Comparison of ENCODE assay signal across 8 cellular contexts in genomic region chr10:108911814-108912541, GRCh38.
DNase-seq lines count a peak whose midpoint lies in the region; ATAC-seq and TF ChIP-seq lines count a peak whose summit lies in the region.

No MANE protein-coding gene starts in this region.

- no peaks in the 10 kb centered on the region for H3K9me2 ChIP-seq in Karpas-422 (replicated peaks; ENCODE audit: insufficient read depth, low read length)

- no peaks in the 10 kb centered on the region for H3K36me3 Mint-ChIP-seq in naive B cell
- H3K36me3 Mint-ChIP-seq in activated naive CD4-positive, alpha-beta T cell treated with anti-CD3 and anti-CD28 coated beads, Interleukin-2, amount 50 U/mL, for 72 hours = peaks cover 0 to 4% of the 10 kb centered on the region in 2 donors

- H3K4me1 ChIP-seq in NT2/D1 (ENCODE audit: insufficient read depth, insufficient read length) (no peaks in the 10 kb centered on the region), fibroblast of lung (ENCODE audit: control insufficient read depth, extremely low read depth, insufficient read depth, low read length) (no peaks in the 10 kb centered on the region), Karpas-422 (ENCODE audit: low read length) (no peaks in the 10 kb centered on the region)

- peak overlapping the region; percentile 99 for H3K4me2 ChIP-seq in fibroblast of lung (ENCODE audit: extremely low read depth, insufficient read depth, low read length)
- no peak overlapping the region for H3K4me2 ChIP-seq in Karpas-422 (ENCODE audit: low read depth, low read length, poor library complexity, severe bottlenecking)

- H3K4me3 ChIP-seq in NT2/D1 (ENCODE audit: insufficient read length, low read depth) = peak overlapping the region; percentile 49
- H3K4me3 ChIP-seq in fibroblast of lung (replicated peaks in 1 of 4; ENCODE audit: control extremely low read depth in 1 of 4, insufficient read depth in 1 of 4, low read depth in 3 of 4, low read length in 4 of 4) = peak overlapping the region; percentile 50 to 57 (median 53)
- H3K4me3 ChIP-seq in Karpas-422 (ENCODE audit: low read length) = no peak overlapping the region

- H3K9ac ChIP-seq in NT2/D1 (ENCODE audit: insufficient read length, low read depth) (peak overlapping the region; percentile 42), fibroblast of lung (ENCODE audit: insufficient read depth, low read length) (no peak overlapping the region), Karpas-422 (ENCODE audit: low read length) (no peak overlapping the region)

- DNase-seq in DMS114 treated with DMSO at 0.1 percent for 48 hours (lab: John Stamatoyannopoulos, UW; ENCODE audit: unreplicated experiment) = peak; percentile 14
- DNase-seq in NT2/D1 (ENCODE audit: low read depth, low spot score) = peak; percentile 65
- DNase-seq in fibroblast of lung (ENCODE audit: low read depth in 2 of 2) = peak; percentile 54 to 75
- DNase-seq in naive B cell = no peak
- no peak for DNase-seq in activated naive CD4-positive, alpha-beta T cell treated with anti-CD3 and anti-CD28 coated beads, Interleukin-2, amount 50 U/mL, for 72 hours (ENCODE audit: low spot score in 2 of 2)
- no peak for DNase-seq in Karpas-422
- no peak for DNase-seq in NOMO-1 treated with DMSO at 0.1 percent for 48 hours (lab: John Stamatoyannopoulos, UW; ENCODE audit: unreplicated experiment)

- H3K9me3 ChIP-seq in NT2/D1 (ENCODE audit: insufficient read depth, low read length) (no peaks in the 10 kb centered on the region), fibroblast of lung (ENCODE audit: control insufficient read depth, insufficient read depth, low read depth, low read length) (no peaks in the 10 kb centered on the region), Karpas-422 (ENCODE audit: low read length) (peaks cover 14% of the 10 kb centered on the region)

- H3K4me3 Mint-ChIP-seq in naive B cell = peak overlapping the region in 5 of 8 donors; percentile 50 to 85 (median 59)

- H3K9me3 Mint-ChIP-seq in naive B cell = peaks cover 0 to 9% (median 0%) of the 10 kb centered on the region in 7 donors
- H3K9me3 Mint-ChIP-seq in activated naive CD4-positive, alpha-beta T cell treated with anti-CD3 and anti-CD28 coated beads, Interleukin-2, amount 50 U/mL, for 72 hours = peaks cover 0 to 3% of the 10 kb centered on the region in 2 donors

- H3K4me1 Mint-ChIP-seq in naive B cell = peaks cover 0 to 6% (median 0%) of the 10 kb centered on the region in 3 donors

- peak; percentile 49 to 66 for TF ChIP-seq CTCF in fibroblast of lung (conservative IDR thresholded peaks at IDR 0.05 in 1 of 2, IDR thresholded peaks at IDR 0.05 in 1 of 2; ENCODE audit: low read depth in 1 of 2, low read length in 2 of 2)

- H3K27me3 Mint-ChIP-seq in naive B cell = peaks cover 20 to 36% (median 31%) of the 10 kb centered on the region in 3 donors

- H3K27me3 ChIP-seq in NT2/D1 (ENCODE audit: insufficient read depth, insufficient read length) (peaks cover 5% of the 10 kb centered on the region), fibroblast of lung (ENCODE audit: control insufficient read depth, insufficient read depth, low read length) (no peaks in the 10 kb centered on the region), Karpas-422 (ENCODE audit: low read length) (no peaks in the 10 kb centered on the region)

- H3K79me2 ChIP-seq in fibroblast of lung (ENCODE audit: control insufficient read depth, insufficient read depth, low read length) = no peaks in the 10 kb centered on the region
- no peaks in the 10 kb centered on the region for H3K79me2 ChIP-seq in Karpas-422 (ENCODE audit: low read length)

- H2AFZ ChIP-seq in fibroblast of lung (ENCODE audit: low read length) (peak overlapping the region; percentile 44), Karpas-422 (ENCODE audit: low read length) (no peak overlapping the region)

- H3K27ac ChIP-seq in fibroblast of lung (ENCODE audit: insufficient read depth, low read length) (no peak overlapping the region), Karpas-422 (ENCODE audit: low read length) (no peak overlapping the region)

- no peak overlapping the region for H3K27ac Mint-ChIP-seq in naive B cell
- no peak overlapping the region for H3K27ac Mint-ChIP-seq in activated naive CD4-positive, alpha-beta T cell treated with anti-CD3 and anti-CD28 coated beads, Interleukin-2, amount 50 U/mL, for 72 hours

- ATAC-seq in GM21825 (IDR thresholded peaks at IDR 0.05; ENCODE audit: unreplicated experiment) (peak; percentile 77), naive B cell (ENCODE audit: low read depth in 2 of 2) (no peak)
- no peak for ATAC-seq in activated naive CD4-positive, alpha-beta T cell treated with anti-CD3 and anti-CD28 coated beads, Interleukin-2, amount 50 U/mL, for 72 hours

- no peaks in the 10 kb centered on the region for H3K36me3 ChIP-seq in NT2/D1 (ENCODE audit: insufficient read depth, insufficient read length, low read length)
- H3K36me3 ChIP-seq in fibroblast of lung (ENCODE audit: control insufficient read depth, insufficient read depth, low read length) = no peaks in the 10 kb centered on the region
- no peaks in the 10 kb centered on the region for H3K36me3 ChIP-seq in Karpas-422 (ENCODE audit: insufficient read depth, low read length)

- no peaks in the 10 kb centered on the region for H4K20me1 ChIP-seq in fibroblast of lung (ENCODE audit: control insufficient read depth, extremely low read depth, insufficient read depth, low read length)
- no peaks in the 10 kb centered on the region for H4K20me1 ChIP-seq in Karpas-422 (ENCODE audit: insufficient read depth, low read depth, low read length)

Comparison
In these comparisons a context has a peak if more than half of its experiments do, and no peak if none do; other contexts are left out.
1. DNase-seq: peak in DMS114 treated with DMSO at 0.1 percent for 48 hours (single experiment), NT2/D1 (single experiment) and fibroblast of lung (2 of 2); none in naive B cell (single experiment), activated naive CD4-positive, alpha-beta T cell treated with anti-CD3 and anti-CD28 coated beads, Interleukin-2, amount 50 U/mL, for 72 hours (0 of 2), Karpas-422 (single experiment) and NOMO-1 treated with DMSO at 0.1 percent for 48 hours (single experiment).